8 cellular contexts compared by ENCODE assay signal in genomic region chr19:21850636-21851255, GRCh38. TPM values are rescaled to one million over a fixed set of nuclear protein-coding genes. Genes with fewer than 3 reads are reported as not detected.
DNase-seq lines count a peak whose midpoint lies in the region; ATAC-seq and TF ChIP-seq lines count a peak whose summit lies in the region.

No MANE protein-coding gene starts in this region.

- H3K36me3 ChIP-seq in body of pancreas (replicated peaks in 1 of 2; ENCODE audit: insufficient read depth in 1 of 2, low read depth in 2 of 2), result no peaks in the 10 kb centered on the region

- H3K36me3 Mint-ChIP-seq in HFFc6 (ENCODE audit: low read depth), result peaks cover 23% of the 10 kb centered on the region
- H3K36me3 Mint-ChIP-seq in activated CD4-positive, alpha-beta memory T cell treated with anti-CD3 and anti-CD28 coated beads for 36 hours, result peaks cover 35% of the 10 kb centered on the region

- intact Hi-C loops in activated CD4-positive, alpha-beta memory T cell treated with anti-CD3 and anti-CD28 coated beads for 36 hours (cut with micrococcal nuclease), result no loop called here
- intact Hi-C loops in right cardiac atrium (cut with DNase I), result no loop called here
- intact Hi-C loops in body of pancreas (cut with DNase I), result no loop called here

- no peaks in the 10 kb centered on the region; the same call in 1 of the 2 replicates for H3K27me3 Mint-ChIP-seq in HFFc6 (ENCODE audit: insufficient read depth)
- no peaks in the 10 kb centered on the region for H3K27me3 Mint-ChIP-seq in activated CD4-positive, alpha-beta memory T cell treated with anti-CD3 and anti-CD28 coated beads for 36 hours

- H3K27me3 ChIP-seq in right cardiac atrium (ENCODE audit: control insufficient read depth, insufficient read depth) (no peaks in the 10 kb centered on the region), body of pancreas (no peaks in the 10 kb centered on the region)

- no peak for TF ChIP-seq POLR2A in body of pancreas (IDR thresholded peaks at IDR 0.05)

- peak overlapping the region; percentile 89 for H3K4me3 Mint-ChIP-seq in HFFc6
- H3K4me3 Mint-ChIP-seq in activated CD4-positive, alpha-beta memory T cell treated with anti-CD3 and anti-CD28 coated beads for 36 hours, result peak overlapping the region; percentile 90

- H3K4me1 ChIP-seq in right cardiac atrium (ENCODE audit: control insufficient read depth, insufficient read depth, low read length) (no peaks in the 10 kb centered on the region), body of pancreas (peaks cover 10% of the 10 kb centered on the region)

- 52% methylated on average over 10 of the region's 10 CpGs for WGBS in right cardiac atrium
- WGBS in body of pancreas, 2 donors, result 53 to 56% methylated on average over 9 to 10 of the region's 10 CpGs

- no peaks in the 10 kb centered on the region for H3K9me3 ChIP-seq in right cardiac atrium (ENCODE audit: control insufficient read depth, low read length)
- no peaks in the 10 kb centered on the region for H3K9me3 ChIP-seq in body of pancreas

- peaks cover 38% of the 10 kb centered on the region for H3K9me3 Mint-ChIP-seq in HFFc6
- no peaks in the 10 kb centered on the region for H3K9me3 Mint-ChIP-seq in activated CD4-positive, alpha-beta memory T cell treated with anti-CD3 and anti-CD28 coated beads for 36 hours

- H3K27ac Mint-ChIP-seq in HFFc6, result no peak overlapping the region
- peak overlapping the region; percentile 42 for H3K27ac Mint-ChIP-seq in activated CD4-positive, alpha-beta memory T cell treated with anti-CD3 and anti-CD28 coated beads for 36 hours

- H3K27ac ChIP-seq in right cardiac atrium (ENCODE audit: low read length) (no peak overlapping the region), skin epidermis (peak overlapping the region in 4 of 21 experiments; percentile 11 to 75 (median 48)), body of pancreas (no peak overlapping the region)

- no peak for TF ChIP-seq CTCF in HFFc6 (IDR thresholded peaks at IDR 0.05)
- TF ChIP-seq CTCF in body of pancreas (IDR thresholded peaks at IDR 0.05), result no peak

- CTCF ChIA-PET in activated CD4-positive, alpha-beta memory T cell treated with anti-CD3 and anti-CD28 coated beads for 36 hours (lab: Charles Lee), result interaction anchor here (2.2 kb wide), 1 partner anchor 15 kb away, joined by 11 read pairs; the partner anchor contains the start of gene ZNF43

- DNase-seq in HFFc6, result no peak
- peak; percentile 51 for DNase-seq in activated CD4-positive, alpha-beta memory T cell treated with anti-CD3 and anti-CD28 coated beads for 36 hours
- DNase-seq in right cardiac atrium, result no peak
- no peak for DNase-seq in hepatic stellate cell (ENCODE audit: low spot score)
- DNase-seq in NCI-H69 (lab: John Stamatoyannopoulos, UW), result no peak
- DNase-seq in body of pancreas, result no peak

- ATAC-seq in right cardiac atrium, result no peak
- ATAC-seq in body of pancreas, result no peak
- no peak for ATAC-seq in HG03342 (IDR thresholded peaks at IDR 0.05; ENCODE audit: unreplicated experiment)

- peak overlapping the region; percentile 86 for H3K4me3 ChIP-seq in right cardiac atrium (ENCODE audit: low read length)
- peak overlapping the region; percentile 58 to 95 (median 73) for H3K4me3 ChIP-seq in skin epidermis
- no peak overlapping the region for H3K4me3 ChIP-seq in body of pancreas

- peaks cover 5% of the 10 kb centered on the region; the same call in 1 of the 2 replicates for H3K4me1 Mint-ChIP-seq in HFFc6 (ENCODE audit: low read depth)
- H3K4me1 Mint-ChIP-seq in activated CD4-positive, alpha-beta memory T cell treated with anti-CD3 and anti-CD28 coated beads for 36 hours (ENCODE audit: low read depth), result peaks cover 33% of the 10 kb centered on the region

- POLR2A ChIA-PET in activated CD4-positive, alpha-beta memory T cell treated with anti-CD3 and anti-CD28 coated beads for 36 hours (lab: Charles Lee), result interaction anchor here (0.8 to 2.6 kb wide), 3 partner anchors 15 to 454 kb away, joined by 3 to 46 read pairs (median 4); partner anchors contain the start of genes ZNF257, ZNF43 and ZNF493

RNA-seq across cellular contexts. Expression of gene ZNF43, which starts 14.8 kb away (rescaled TPM):
- 1 to 10 TPM; 3.5 to 4.4 (median 3.9) TPM for total RNA-seq in HFFc6 (2021; fragmentation: NEBNext Ultra II Directional; extraction: Animal tissue kit (Norgen Biotek cat#: 25700))
- 10 to 100 TPM; 25.2 to 25.3 TPM for total RNA-seq in activated CD4-positive, alpha-beta memory T cell treated with anti-CD3 and anti-CD28 coated beads for 36 hours
- total RNA-seq in right cardiac atrium, result 1 to 10 TPM; 6.8 to 8.8 (median 8.2) TPM
- polyA plus RNA-seq in right cardiac atrium, result 4.0 TPM
- 1 to 10 TPM; 8.6 to 9.6 TPM for total RNA-seq in body of pancreas

Comparison
In these comparisons a context has a peak if more than half of its experiments do, and no peak if none do; other contexts are left out.
1. H3K4me3 ChIP-seq: peak in right cardiac atrium (single experiment) and skin epidermis (7 of 7); none in body of pancreas (0 of 2).